In genomic region chr1:241822846-241823245, GRCh38 we compare ENCODE assay signal across 20 cellular contexts. TPM values are rescaled to one million over a fixed set of nuclear protein-coding genes. Genes with fewer than 3 reads are reported as not detected.
A peak's percentile ranks its signal among the peaks of the same experiment; 100 is the strongest.
DNase-seq lines count a peak whose midpoint lies in the region; ATAC-seq and TF ChIP-seq lines count a peak whose summit lies in the region.
"Had no signal": no experiment of that assay in that cellular context is flagged by ENCODE, and none has a peak within 500 bp of the region (broad histone marks: within the 10 kb centered on the region; RNA-seq: fewer than 3 reads in every experiment).

No MANE protein-coding gene starts in this region.

- no peak overlapping the region for H2AFZ ChIP-seq in smooth muscle cell (ENCODE audit: low read depth)

- H4K20me1 ChIP-seq in smooth muscle cell (ENCODE audit: low read depth): no peaks in the 10 kb centered on the region
- H4K20me1 ChIP-seq: BLaER1 treated with 17β-estradiol and CSF1 and Interleukin-3, amounts not matched to agents 10 nM and 100 nM had no signal

- no peaks in the 10 kb centered on the region for H3K36me3 ChIP-seq in adipocyte (ENCODE audit: control insufficient read depth, insufficient read depth, low read length, severe bottlenecking)
- no peaks in the 10 kb centered on the region for H3K36me3 ChIP-seq in smooth muscle cell (ENCODE audit: low read depth)
- H3K36me3 ChIP-seq: BE2C; BLaER1 treated with 17β-estradiol and CSF1 and Interleukin-3, amounts not matched to agents 10 nM and 100 nM; HAP-1 had no signal

- H3K27ac ChIP-seq in smooth muscle cell (ENCODE audit: low read depth): peak overlapping the region; percentile 19
- H3K27ac ChIP-seq: 22Rv1 had no signal

- H3K4me3 ChIP-seq in AG10803 (ENCODE audit: low read length): no peak overlapping the region
- no peak overlapping the region for H3K4me3 ChIP-seq in adipocyte (ENCODE audit: low read length)
- H3K4me3 ChIP-seq in fibroblast of mammary gland (ENCODE audit: control insufficient read depth, low read depth, low read length): no peak overlapping the region
- H3K4me3 ChIP-seq in smooth muscle cell: no peak overlapping the region
- H3K4me3 ChIP-seq: BLaER1 treated with 17β-estradiol and CSF1 and Interleukin-3, amounts not matched to agents 10 nM and 100 nM; GM12878; HAP-1 had no signal

- DNase-seq in AG10803 (ENCODE audit: low read depth) (peak; percentile 41), adipocyte (ENCODE audit: low read depth) (peak; percentile 57), fibroblast of mammary gland (ENCODE audit: low read depth) (peak; percentile 28), smooth muscle cell (lab: John Stamatoyannopoulos, UW; ENCODE audit: unreplicated experiment) (no peak), SIG-M5 treated with dmso at 0.1 percent for 504 hours (lab: John Stamatoyannopoulos, UW; ENCODE audit: unreplicated experiment) (no peak), NCI-H748 treated with DMSO at 0.1 percent for 48 hours (lab: John Stamatoyannopoulos, UW) (no peak)
- DNase-seq: AML-193; BE2C; CD4-positive, alpha-beta T cell; CD8-positive, alpha-beta memory T cell; DMS 273 treated with DMSO at 0.1 percent for 48 hours; DMS79; EL; GDM1; GOT3 had no signal

- H3K4me2 ChIP-seq in smooth muscle cell: no peak overlapping the region

- no peak overlapping the region for H3K9ac ChIP-seq in adipocyte (ENCODE audit: low read length)
- H3K9ac ChIP-seq in smooth muscle cell (ENCODE audit: low read depth): no peak overlapping the region
- H3K9ac ChIP-seq: BLaER1 treated with 17β-estradiol and CSF1 and Interleukin-3, amounts not matched to agents 10 nM and 100 nM had no signal

- no peaks in the 10 kb centered on the region for H3K79me2 ChIP-seq in smooth muscle cell (ENCODE audit: low read depth)

- H3K27me3 ChIP-seq in adipocyte (replicated peaks; ENCODE audit: control insufficient read depth, insufficient read depth, low read length) (no peaks in the 10 kb centered on the region), smooth muscle cell (ENCODE audit: low read depth) (no peaks in the 10 kb centered on the region)
- H3K27me3 ChIP-seq: BLaER1 treated with 17β-estradiol and CSF1 and Interleukin-3, amounts not matched to agents 10 nM and 100 nM had no signal

- H3K9me3 ChIP-seq in adipocyte (ENCODE audit: control insufficient read depth, low read length) (no peaks in the 10 kb centered on the region), smooth muscle cell (replicated peaks; ENCODE audit: low read depth) (no peaks in the 10 kb centered on the region)
- H3K9me3 ChIP-seq: BE2C; BLaER1 treated with 17β-estradiol and CSF1 and Interleukin-3, amounts not matched to agents 10 nM and 100 nM; HAP-1 had no signal

- no peak for TF ChIP-seq CTCF in AG10803 (conservative IDR thresholded peaks at IDR 0.05; ENCODE audit: low read length)
- no peak for TF ChIP-seq CTCF in fibroblast of mammary gland (conservative IDR thresholded peaks at IDR 0.05; ENCODE audit: control insufficient read depth, insufficient read depth, low read depth, low read length)
- TF ChIP-seq CTCF in smooth muscle cell (IDR thresholded peaks at IDR 0.05; ENCODE audit: borderline replicate concordance, insufficient read depth, poor library complexity, severe bottlenecking): no peak

- peaks cover 12% of the 10 kb centered on the region for H3K4me1 ChIP-seq in adipocyte (ENCODE audit: control insufficient read depth, insufficient read depth, low read length)
- no peaks in the 10 kb centered on the region for H3K4me1 ChIP-seq in smooth muscle cell (ENCODE audit: low read depth)
- H3K4me1 ChIP-seq: BE2C, HAP-1 had no signal

- H3F3A ChIP-seq in smooth muscle cell (ENCODE audit: low read depth): no peaks in the 10 kb centered on the region

- no peak for ATAC-seq in GM21717 (IDR thresholded peaks at IDR 0.05; ENCODE audit: unreplicated experiment)
- ATAC-seq: GM12878 had no signal

RNA-seq across cellular contexts. Expression of gene EXO1, which starts 25.2 kb away (rescaled TPM):
- total RNA-seq in smooth muscle cell: 10.5 and 11.0 TPM in 2 replicates
- 3.8 and 7.5 TPM in 2 replicates for polyA plus RNA-seq in smooth muscle cell

Comparison
In these comparisons a context has a peak if more than half of its experiments do, and no peak if none do; other contexts are left out.
1. DNase-seq: peak in AG10803 (single experiment), adipocyte (single experiment) and fibroblast of mammary gland (single experiment); none in smooth muscle cell (single experiment), SIG-M5 treated with dmso at 0.1 percent for 504 hours (single experiment) and NCI-H748 treated with DMSO at 0.1 percent for 48 hours (single experiment).